In the genomic region with DNA sequence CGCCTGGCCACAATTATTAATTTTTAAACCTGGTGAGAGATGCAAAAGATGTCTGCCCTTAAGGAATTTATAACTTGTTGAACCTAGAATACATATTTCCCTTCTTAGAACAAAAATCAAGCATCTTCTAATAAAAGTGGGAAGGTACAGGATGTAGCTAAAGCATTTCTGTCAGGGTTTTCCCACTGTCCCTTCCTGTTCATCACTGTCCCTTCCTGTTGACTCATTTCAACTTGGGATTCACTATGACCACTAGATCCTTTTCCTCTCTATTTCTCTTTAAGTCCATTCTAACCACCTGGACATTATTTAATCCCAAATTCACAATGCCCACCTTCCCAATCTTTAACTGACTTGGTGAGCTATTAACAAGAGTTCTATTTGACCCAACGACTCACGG, we compare ENCODE assay signal across 18 cellular contexts. TPM values are rescaled to one million over a fixed set of nuclear protein-coding genes. Genes with fewer than 3 reads are reported as not detected.
DNase-seq lines count a peak whose midpoint lies in the region; ATAC-seq and TF ChIP-seq lines count a peak whose summit lies in the region.
"Had no signal": no experiment of that assay in that cellular context is flagged by ENCODE, and none has a peak within 500 bp of the region (broad histone marks: within the 10 kb centered on the region; RNA-seq: fewer than 3 reads in every experiment).

No MANE protein-coding gene starts in this region.

- peaks cover 19% of the 10 kb centered on the region for H3K27me3 Mint-ChIP-seq in endothelial cell (ENCODE audit: unreplicated experiment)
- no peaks in the 10 kb centered on the region for H3K27me3 Mint-ChIP-seq in nephron (ENCODE audit: low read depth)
- H3K27me3 Mint-ChIP-seq: CD4-positive, alpha-beta T cell had no signal

- no peaks in the 10 kb centered on the region for H3K9me3 Mint-ChIP-seq in endothelial cell (ENCODE audit: unreplicated experiment)
- no peaks in the 10 kb centered on the region for H3K9me3 Mint-ChIP-seq in nephron
- H3K9me3 Mint-ChIP-seq: CD4-positive, alpha-beta T cell had no signal

- H3K36me3 Mint-ChIP-seq in endothelial cell (ENCODE audit: low read depth, unreplicated experiment) (peaks cover 14% of the 10 kb centered on the region), nephron (ENCODE audit: low read depth) (peaks cover 46% of the 10 kb centered on the region)

- H3K4me3 ChIP-seq in upper lobe of left lung: no peak overlapping the region
- H3K4me3 ChIP-seq: Peyer's patch had no signal

- TF ChIP-seq CTCF in endothelial cell (IDR thresholded peaks at IDR 0.05; ENCODE audit: unreplicated experiment): no peak
- no peak for TF ChIP-seq CTCF in nephron (IDR thresholded peaks at IDR 0.05; ENCODE audit: unreplicated experiment in 3 of 3)
- TF ChIP-seq CTCF in upper lobe of left lung (IDR thresholded peaks at IDR 0.05): no peak

- H3K27me3 ChIP-seq in upper lobe of left lung: no peaks in the 10 kb centered on the region
- H3K27me3 ChIP-seq: Peyer's patch had no signal

- TF ChIP-seq EP300 in upper lobe of left lung (IDR thresholded peaks at IDR 0.05): no peak

- no peaks in the 10 kb centered on the region for H3K36me3 ChIP-seq in upper lobe of left lung
- H3K36me3 ChIP-seq: Peyer's patch had no signal

- H3K4me1 ChIP-seq in upper lobe of left lung: peaks cover 0 to 19% (median 9%) of the 10 kb centered on the region in 4 donors

- H3K27ac ChIP-seq in upper lobe of left lung: peak overlapping the region in 3 of 4 donors; percentile 65 to 72 (median 69)

- no peak for TF ChIP-seq POLR2A in upper lobe of left lung (IDR thresholded peaks at IDR 0.05)

- 81 to 85% methylated on average over 3 of the region's 3 CpGs for WGBS in upper lobe of left lung, 2 donors

- H3K27ac Mint-ChIP-seq in endothelial cell (ENCODE audit: unreplicated experiment) (peak overlapping the region; percentile 84), nephron (peak overlapping the region; percentile 32 to 92 (median 48))
- H3K27ac Mint-ChIP-seq: CD4-positive, alpha-beta T cell had no signal

- ATAC-seq in upper lobe of left lung (ENCODE audit: low FRiP score in 2 of 2): no peak
- ATAC-seq in HG02642 (IDR thresholded peaks at IDR 0.05; ENCODE audit: poor library complexity, unreplicated experiment): no peak

- H3K4me3 Mint-ChIP-seq in endothelial cell (ENCODE audit: unreplicated experiment) (peak overlapping the region; percentile 56), nephron (no peak overlapping the region)
- H3K4me3 Mint-ChIP-seq: CD4-positive, alpha-beta T cell had no signal

- DNase-seq in ELR (ENCODE audit: low read depth) (peak; percentile 58), endothelial cell (ENCODE audit: low spot score) (no peak), upper lobe of left lung (no peak), nucleus accumbens (lab: John Stamatoyannopoulos, UW) (no peak), hypothalamus (lab: John Stamatoyannopoulos, UW) (no peak)
- DNase-seq: Calu3; CD4-positive, alpha-beta T cell; GDM1; GOT3; Karpas-422; MM.1S; NCI-H1105 treated with DMSO at 0.1 percent for 48 hours; NCI-H446 treated with DMSO at 0.1 percent for 48 hours; NCI-H774; Peyer's patch; SHP77 had no signal

- no peaks in the 10 kb centered on the region for H3K9me3 ChIP-seq in upper lobe of left lung
- H3K9me3 ChIP-seq: Peyer's patch had no signal

- peaks cover 36% of the 10 kb centered on the region for H3K4me1 Mint-ChIP-seq in endothelial cell (ENCODE audit: unreplicated experiment)
- peaks cover 15% of the 10 kb centered on the region for H3K4me1 Mint-ChIP-seq in nephron

RNA-seq across cellular contexts. Expression of a gene that starts 33.9 kb away (rescaled TPM):
- total RNA-seq in endothelial cell (ENCODE audit: unreplicated experiment): 11.7 TPM
- 10 to 100 TPM in 2 of 6 donors, 1 to 10 TPM in 3, not detected in 1; 4.7 to 38.8 (median 5.8) TPM for total RNA-seq in upper lobe of left lung
